ENCODE assay signal across 22 cellular contexts in the genomic region with DNA sequence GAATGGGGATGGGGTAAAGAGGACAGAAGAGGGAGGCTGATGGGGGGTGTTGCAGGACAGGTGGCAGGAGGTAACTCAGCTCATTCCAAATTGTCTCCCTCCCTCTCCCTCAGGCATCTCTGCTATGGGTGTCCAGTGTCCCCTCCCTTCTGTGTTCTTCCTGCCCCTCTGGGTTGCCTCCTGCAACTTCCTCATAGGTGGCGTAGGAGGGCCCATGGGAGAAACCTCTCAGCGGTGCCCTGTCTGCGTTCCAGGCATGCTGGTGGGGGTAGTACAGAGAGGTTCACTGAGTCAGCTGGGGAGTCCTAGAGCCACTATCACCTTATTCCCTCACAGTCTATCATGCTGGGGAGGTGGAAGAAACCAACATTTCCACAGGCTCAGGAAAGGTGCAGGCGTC. TPM values are rescaled to one million over a fixed set of nuclear protein-coding genes. Genes with fewer than 3 reads are reported as not detected.
"Had no signal": no experiment of that assay in that cellular context is flagged by ENCODE, and none has a peak within 500 bp of the region (broad histone marks: within the 10 kb centered on the region; RNA-seq: fewer than 3 reads in every experiment).

No MANE protein-coding gene starts in this region.

- H3K9me3 ChIP-seq: tibial artery, vagina had no signal

- H3K4me3 Mint-ChIP-seq: endodermal cell; natural killer cell; stimulated activated naive B cell treated with anti-CD40 and anti-IgM and Interleukin-4, amounts not matched to agents 10 μg/mL and 1 μg/mL and 100 μg/mL, for 72 hours had no signal

- DNase-seq: activated CD4-positive, alpha-beta T cell treated with anti-CD3 and anti-CD28 coated beads for 1 hour; activated CD4-positive, alpha-beta T cell treated with anti-CD3 and anti-CD28 coated beads, Interleukin-2, amount 50 U/mL, for 4 hours; activated naive CD4-positive, alpha-beta T cell; activated T-cell treated with anti-CD3 and anti-CD28 coated beads for 4 hours; endodermal cell; hippocampal formation; mesenchymal stem cell; natural killer cell; nucleus accumbens; stimulated activated naive B cell treated with anti-CD40 and anti-IgM and Interleukin-4, amounts not matched to agents 10 μg/mL and 1 μg/mL and 100 μg/mL, for 72 hours; T-helper 9 cell; tibial artery had no signal

- H3K9me3 Mint-ChIP-seq: endodermal cell, natural killer cell had no signal

- FAIRE-seq: astrocyte, bronchial epithelial cell, keratinocyte had no signal

- H3K27ac ChIP-seq: tibial artery, vagina, VCaP had no signal

- H3K4me3 ChIP-seq: tibial artery, vagina had no signal

- H3K27ac Mint-ChIP-seq: endodermal cell; natural killer cell; stimulated activated naive B cell treated with anti-CD40 and anti-IgM and Interleukin-4, amounts not matched to agents 10 μg/mL and 1 μg/mL and 100 μg/mL, for 72 hours had no signal

- H3K36me3 Mint-ChIP-seq: natural killer cell had no signal

- ATAC-seq: natural killer cell had no signal

RNA-seq across cellular contexts. Expression of gene ODF4, which starts 14.7 kb away (rescaled TPM):
- total RNA-seq: astrocyte, bronchial epithelial cell, chondrocyte, dermis microvascular lymphatic vessel endothelial cell, endodermal cell, liver, natural killer cell, posterior vena cava, subcutaneous adipose tissue, vagina had no signal
- polyA plus RNA-seq: keratinocyte, liver had no signal

RNA-seq across cellular contexts. Expression of gene ARHGEF15, which starts 14.9 kb away (rescaled TPM):
- total RNA-seq: bronchial epithelial cell, chondrocyte, natural killer cell had no signal
- polyA plus RNA-seq: keratinocyte had no signal
